In genomic region chr6:129853996-129854711, GRCh38 we compare ENCODE assay signal across 18 cellular contexts. TPM values are rescaled to one million over a fixed set of nuclear protein-coding genes. Genes with fewer than 3 reads are reported as not detected.
DNase-seq lines count a peak whose midpoint lies in the region; ATAC-seq and TF ChIP-seq lines count a peak whose summit lies in the region.
"Had no signal": no experiment of that assay in that cellular context is flagged by ENCODE, and none has a peak within 500 bp of the region (broad histone marks: within the 10 kb centered on the region; RNA-seq: fewer than 3 reads in every experiment).

No MANE protein-coding gene starts in this region.

- no peak overlapping the region for H3K27ac Mint-ChIP-seq in stimulated activated naive B cell treated with anti-CD40 and anti-IgM and Interleukin-4, amounts not matched to agents 10 μg/mL and 1 μg/mL and 100 μg/mL, for 72 hours
- no peak overlapping the region for H3K27ac Mint-ChIP-seq in mesothelial cell of epicardium
- H3K27ac Mint-ChIP-seq in activated CD4-positive, alpha-beta memory T cell treated with anti-CD3 and anti-CD28 coated beads, Interleukin-2, amount 10 ng/mL, durations not matched to agents 7 days and 5 days, result no peak overlapping the region
- H3K27ac Mint-ChIP-seq: activated CD4-positive, alpha-beta T cell treated with anti-CD3 and anti-CD28 coated beads, Interleukin-2, amount 10 ng/mL, durations not matched to agents 24 days and 14 days had no signal

- peak; percentile 12 for DNase-seq in GM03348 (ENCODE audit: low spot score)
- peak; percentile 35 for DNase-seq in RKO (ENCODE audit: low spot score)
- DNase-seq in cerebellar cortex (ENCODE audit: low spot score), result peak; percentile 47
- DNase-seq in osteoblast (ENCODE audit: insufficient read length, low spot score, missing footprints), result peak; percentile 41
- no peak for DNase-seq in stimulated activated naive B cell treated with anti-CD40 and anti-IgM and Interleukin-4, amounts not matched to agents 10 μg/mL and 1 μg/mL and 100 μg/mL, for 72 hours
- DNase-seq in mesothelial cell of epicardium (ENCODE audit: low spot score in 2 of 2, unreplicated experiment in 2 of 2), result no peak
- no peak for DNase-seq in activated CD4-positive, alpha-beta memory T cell treated with anti-CD3 and anti-CD28 coated beads, Interleukin-2, amount 10 ng/mL, durations not matched to agents 7 days and 5 days
- DNase-seq: activated CD4-positive, alpha-beta T cell treated with anti-CD3 and anti-CD28 coated beads, Interleukin-2, amount 10 ng/mL, durations not matched to agents 24 days and 14 days; activated T-cell treated with anti-CD3 and anti-CD28 coated beads, Interleukin-2, amount 50 U/mL, for 48 hours; amygdala; CD4-positive, CD25-positive, alpha-beta regulatory T cell; effector CD8-positive, alpha-beta T cell; H7; hippocampal formation; lower lobe of right lung; NCI-H2171; right lobe of liver had no signal

- H3K27me3 ChIP-seq in osteoblast (ENCODE audit: insufficient read depth, low read length), result no peaks in the 10 kb centered on the region
- H3K27me3 ChIP-seq: right lobe of liver had no signal

- H3K4me1 ChIP-seq in osteoblast (ENCODE audit: insufficient read depth, low read length), result peaks cover 8% of the 10 kb centered on the region
- H3K4me1 ChIP-seq: lower lobe of right lung, right lobe of liver had no signal

- H3K4me3 Mint-ChIP-seq in stimulated activated naive B cell treated with anti-CD40 and anti-IgM and Interleukin-4, amounts not matched to agents 10 μg/mL and 1 μg/mL and 100 μg/mL, for 72 hours, result no peak overlapping the region
- no peak overlapping the region for H3K4me3 Mint-ChIP-seq in mesothelial cell of epicardium
- H3K4me3 Mint-ChIP-seq in activated CD4-positive, alpha-beta memory T cell treated with anti-CD3 and anti-CD28 coated beads, Interleukin-2, amount 10 ng/mL, durations not matched to agents 7 days and 5 days, result no peak overlapping the region
- H3K4me3 Mint-ChIP-seq: activated CD4-positive, alpha-beta T cell treated with anti-CD3 and anti-CD28 coated beads, Interleukin-2, amount 10 ng/mL, durations not matched to agents 24 days and 14 days; CD4-positive, CD25-positive, alpha-beta regulatory T cell had no signal

- no peak overlapping the region for H3K4me3 ChIP-seq in osteoblast (ENCODE audit: insufficient read depth, low read length)
- H3K4me3 ChIP-seq: lower lobe of right lung, right lobe of liver had no signal

- H3K27ac ChIP-seq in osteoblast (ENCODE audit: low read depth, low read length), result no peak overlapping the region
- H3K27ac ChIP-seq: lower lobe of right lung, right lobe of liver had no signal

- CTCF ChIA-PET in activated CD4-positive, alpha-beta memory T cell treated with anti-CD3 and anti-CD28 coated beads, Interleukin-2, amount 10 ng/mL, durations not matched to agents 7 days and 5 days (lab: Charles Lee), result no interaction called here

- H3K4me1 Mint-ChIP-seq in stimulated activated naive B cell treated with anti-CD40 and anti-IgM and Interleukin-4, amounts not matched to agents 10 μg/mL and 1 μg/mL and 100 μg/mL, for 72 hours, result no peaks in the 10 kb centered on the region
- H3K4me1 Mint-ChIP-seq in mesothelial cell of epicardium, result peaks cover 2% of the 10 kb centered on the region
- H3K4me1 Mint-ChIP-seq in activated CD4-positive, alpha-beta memory T cell treated with anti-CD3 and anti-CD28 coated beads, Interleukin-2, amount 10 ng/mL, durations not matched to agents 7 days and 5 days, result peaks cover 3% of the 10 kb centered on the region
- H3K4me1 Mint-ChIP-seq: activated CD4-positive, alpha-beta T cell treated with anti-CD3 and anti-CD28 coated beads, Interleukin-2, amount 10 ng/mL, durations not matched to agents 24 days and 14 days had no signal

- H4K20me1 ChIP-seq in osteoblast (ENCODE audit: insufficient read depth, low read length), result no peaks in the 10 kb centered on the region

- peaks cover 0 to 4% of the 10 kb centered on the region in 2 donors for H3K27me3 Mint-ChIP-seq in stimulated activated naive B cell treated with anti-CD40 and anti-IgM and Interleukin-4, amounts not matched to agents 10 μg/mL and 1 μg/mL and 100 μg/mL, for 72 hours
- H3K27me3 Mint-ChIP-seq in mesothelial cell of epicardium (ENCODE audit: low read depth), result no peaks in the 10 kb centered on the region
- H3K27me3 Mint-ChIP-seq in activated CD4-positive, alpha-beta memory T cell treated with anti-CD3 and anti-CD28 coated beads, Interleukin-2, amount 10 ng/mL, durations not matched to agents 7 days and 5 days, result no peaks in the 10 kb centered on the region
- H3K27me3 Mint-ChIP-seq: CD4-positive, CD25-positive, alpha-beta regulatory T cell had no signal

- no peaks in the 10 kb centered on the region for H3K79me2 ChIP-seq in osteoblast (ENCODE audit: insufficient read depth, low read length)

- H3K9me3 Mint-ChIP-seq in stimulated activated naive B cell treated with anti-CD40 and anti-IgM and Interleukin-4, amounts not matched to agents 10 μg/mL and 1 μg/mL and 100 μg/mL, for 72 hours, result peaks cover 0 to 2% of the 10 kb centered on the region in 2 donors
- peaks cover 18% of the 10 kb centered on the region for H3K9me3 Mint-ChIP-seq in mesothelial cell of epicardium
- H3K9me3 Mint-ChIP-seq in activated CD4-positive, alpha-beta memory T cell treated with anti-CD3 and anti-CD28 coated beads, Interleukin-2, amount 10 ng/mL, durations not matched to agents 7 days and 5 days, result no peaks in the 10 kb centered on the region
- H3K9me3 Mint-ChIP-seq: activated CD4-positive, alpha-beta T cell treated with anti-CD3 and anti-CD28 coated beads, Interleukin-2, amount 10 ng/mL, durations not matched to agents 24 days and 14 days had no signal

- no peaks in the 10 kb centered on the region for H3K36me3 ChIP-seq in osteoblast (ENCODE audit: insufficient read depth, low read length)
- H3K36me3 ChIP-seq: lower lobe of right lung, right lobe of liver had no signal

- ATAC-seq in HG02870 (IDR thresholded peaks at IDR 0.05; ENCODE audit: unreplicated experiment), result no peak
- ATAC-seq in stimulated activated naive B cell treated with anti-CD40 and anti-IgM and Interleukin-4, amounts not matched to agents 10 μg/mL and 1 μg/mL and 100 μg/mL, for 72 hours (replicated peaks), result no peak
- ATAC-seq: lower lobe of right lung had no signal

- POLR2A ChIA-PET in activated CD4-positive, alpha-beta memory T cell treated with anti-CD3 and anti-CD28 coated beads, Interleukin-2, amount 10 ng/mL, durations not matched to agents 7 days and 5 days (lab: Charles Lee), result no interaction called here

- no peaks in the 10 kb centered on the region for H3K9me3 ChIP-seq in osteoblast (ENCODE audit: low read depth, low read length)
- H3K9me3 ChIP-seq: lower lobe of right lung, right lobe of liver had no signal

- no peak overlapping the region for H3K4me2 ChIP-seq in osteoblast (ENCODE audit: insufficient read depth, low read length)

- no peaks in the 10 kb centered on the region for H3K36me3 Mint-ChIP-seq in stimulated activated naive B cell treated with anti-CD40 and anti-IgM and Interleukin-4, amounts not matched to agents 10 μg/mL and 1 μg/mL and 100 μg/mL, for 72 hours
- H3K36me3 Mint-ChIP-seq in mesothelial cell of epicardium, result no peaks in the 10 kb centered on the region
- H3K36me3 Mint-ChIP-seq in activated CD4-positive, alpha-beta memory T cell treated with anti-CD3 and anti-CD28 coated beads, Interleukin-2, amount 10 ng/mL, durations not matched to agents 7 days and 5 days (ENCODE audit: low read depth), result no peaks in the 10 kb centered on the region

- no peak overlapping the region for H2AFZ ChIP-seq in osteoblast (ENCODE audit: low read length)

- no peak for TF ChIP-seq CTCF in osteoblast (IDR thresholded peaks at IDR 0.05; ENCODE audit: extremely low read depth, low read depth, low read length)
- no peak for TF ChIP-seq CTCF in mesothelial cell of epicardium (IDR thresholded peaks at IDR 0.05; ENCODE audit: unreplicated experiment)

RNA-seq across cellular contexts. Expression of gene TMEM244, which starts 7.0 kb away (rescaled TPM):
- total RNA-seq in osteoblast (not detected in 2 replicates), mesothelial cell of epicardium (not detected in 3 replicates)
- total RNA-seq in activated CD4-positive, alpha-beta memory T cell treated with anti-CD3 and anti-CD28 coated beads, Interleukin-2, amount 10 ng/mL, durations not matched to agents 7 days and 5 days, result under 1 TPM in 1 of 2 experiments, not detected in 1; 0.43 TPM
- total RNA-seq: activated CD4-positive, alpha-beta T cell treated with anti-CD3 and anti-CD28 coated beads, Interleukin-2, amount 10 ng/mL, durations not matched to agents 24 days and 14 days; H7; lower lobe of right lung; right lobe of liver had no signal

Comparison
In these comparisons a context has a peak if more than half of its experiments do, and no peak if none do; other contexts are left out.
1. DNase-seq: peak in GM03348 (single experiment), RKO (single experiment), cerebellar cortex (single experiment) and osteoblast (single experiment); none in stimulated activated naive B cell treated with anti-CD40 and anti-IgM and Interleukin-4, amounts not matched to agents 10 μg/mL and 1 μg/mL and 100 μg/mL, for 72 hours (single experiment), mesothelial cell of epicardium (0 of 2) and activated CD4-positive, alpha-beta memory T cell treated with anti-CD3 and anti-CD28 coated beads, Interleukin-2, amount 10 ng/mL, durations not matched to agents 7 days and 5 days (single experiment).